1 cellular context compared by ENCODE assay signal in the genomic region with DNA sequence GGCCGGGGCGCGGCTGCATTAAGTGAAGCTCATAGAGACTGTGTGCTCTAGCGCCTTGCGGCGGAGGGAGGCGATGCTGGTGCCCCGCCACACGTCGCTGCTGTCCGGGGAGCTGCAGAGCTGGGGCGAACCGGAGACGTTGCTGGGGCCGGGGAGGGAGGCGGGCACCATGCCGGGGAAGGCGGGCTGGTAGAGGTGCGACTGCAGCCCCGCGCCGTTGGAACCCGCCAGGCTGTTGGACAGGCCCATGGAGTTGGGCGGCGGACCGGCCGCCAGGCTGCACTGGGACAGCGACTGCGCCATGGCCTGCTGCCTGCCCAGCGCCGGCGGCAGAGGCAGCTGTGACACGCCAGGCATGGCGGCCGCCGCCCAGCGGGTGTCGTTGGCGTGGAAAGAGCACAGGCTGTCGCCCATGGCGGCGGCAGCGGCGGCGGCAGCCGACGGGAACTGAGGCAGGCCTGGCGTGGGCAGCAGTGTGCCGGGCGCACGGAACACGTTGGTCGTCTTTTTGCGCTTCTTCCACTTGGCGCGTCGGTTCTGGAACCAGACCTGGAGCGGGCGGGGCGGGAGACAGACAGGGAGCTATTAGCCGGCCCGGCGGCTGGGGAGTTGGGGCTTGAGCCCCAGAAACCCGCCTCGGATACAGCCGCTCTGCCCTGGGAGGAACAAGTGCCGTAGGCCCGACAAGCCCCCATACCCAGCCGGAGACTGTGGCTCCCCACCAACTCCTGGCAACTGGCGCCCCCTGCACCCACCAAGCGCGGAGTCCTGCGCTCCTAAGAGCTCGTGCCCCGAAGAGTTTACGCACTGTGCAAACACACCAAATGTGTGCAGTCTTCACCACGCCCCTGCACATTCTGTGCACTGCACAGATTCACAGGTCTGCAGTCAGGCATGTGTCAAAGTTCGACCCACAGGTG.
A peak's percentile ranks its signal among the peaks of the same experiment; 100 is the strongest.
TF ChIP-seq lines count a peak whose summit lies in the region.

No MANE protein-coding gene starts in this region.

TF ChIP-seq in K562, 482 proteins besides CTCF, POLR2A, EP300 and RAD21 (continued from another document):
- TF ChIP-seq, protein P1, sequence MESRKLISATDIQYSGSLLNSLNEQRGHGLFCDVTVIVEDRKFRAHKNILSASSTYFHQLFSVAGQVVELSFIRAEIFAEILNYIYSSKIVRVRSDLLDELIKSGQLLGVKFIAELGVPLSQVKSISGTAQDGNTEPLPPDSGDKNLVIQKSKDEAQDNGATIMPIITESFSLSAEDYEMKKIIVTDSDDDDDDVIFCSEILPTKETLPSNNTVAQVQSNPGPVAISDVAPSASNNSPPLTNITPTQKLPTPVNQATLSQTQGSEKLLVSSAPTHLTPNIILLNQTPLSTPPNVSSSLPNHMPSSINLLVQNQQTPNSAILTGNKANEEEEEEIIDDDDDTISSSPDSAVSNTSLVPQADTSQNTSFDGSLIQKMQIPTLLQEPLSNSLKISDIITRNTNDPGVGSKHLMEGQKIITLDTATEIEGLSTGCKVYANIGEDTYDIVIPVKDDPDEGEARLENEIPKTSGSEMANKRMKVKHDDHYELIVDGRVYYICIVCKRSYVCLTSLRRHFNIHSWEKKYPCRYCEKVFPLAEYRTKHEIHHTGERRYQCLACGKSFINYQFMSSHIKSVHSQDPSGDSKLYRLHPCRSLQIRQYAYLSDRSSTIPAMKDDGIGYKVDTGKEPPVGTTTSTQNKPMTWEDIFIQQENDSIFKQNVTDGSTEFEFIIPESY (CRISPR knock-in tag; IDR thresholded peaks at IDR 0.05), result 0 out of 2 replicates have a peak, but pooled peaks have one; percentile 17
- TF ChIP-seq CTBP1 (IDR thresholded peaks at IDR 0.05; ENCODE audit: borderline replicate concordance), result no peak
- TF ChIP-seq, protein P2, sequence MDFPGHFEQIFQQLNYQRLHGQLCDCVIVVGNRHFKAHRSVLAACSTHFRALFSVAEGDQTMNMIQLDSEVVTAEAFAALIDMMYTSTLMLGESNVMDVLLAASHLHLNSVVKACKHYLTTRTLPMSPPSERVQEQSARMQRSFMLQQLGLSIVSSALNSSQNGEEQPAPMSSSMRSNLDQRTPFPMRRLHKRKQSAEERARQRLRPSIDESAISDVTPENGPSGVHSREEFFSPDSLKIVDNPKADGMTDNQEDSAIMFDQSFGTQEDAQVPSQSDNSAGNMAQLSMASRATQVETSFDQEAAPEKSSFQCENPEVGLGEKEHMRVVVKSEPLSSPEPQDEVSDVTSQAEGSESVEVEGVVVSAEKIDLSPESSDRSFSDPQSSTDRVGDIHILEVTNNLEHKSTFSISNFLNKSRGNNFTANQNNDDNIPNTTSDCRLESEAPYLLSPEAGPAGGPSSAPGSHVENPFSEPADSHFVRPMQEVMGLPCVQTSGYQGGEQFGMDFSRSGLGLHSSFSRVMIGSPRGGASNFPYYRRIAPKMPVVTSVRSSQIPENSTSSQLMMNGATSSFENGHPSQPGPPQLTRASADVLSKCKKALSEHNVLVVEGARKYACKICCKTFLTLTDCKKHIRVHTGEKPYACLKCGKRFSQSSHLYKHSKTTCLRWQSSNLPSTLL (IDR thresholded peaks at IDR 0.05), result no peak
